Comparison of ENCODE assay signal across 19 cellular contexts in the genomic region with DNA sequence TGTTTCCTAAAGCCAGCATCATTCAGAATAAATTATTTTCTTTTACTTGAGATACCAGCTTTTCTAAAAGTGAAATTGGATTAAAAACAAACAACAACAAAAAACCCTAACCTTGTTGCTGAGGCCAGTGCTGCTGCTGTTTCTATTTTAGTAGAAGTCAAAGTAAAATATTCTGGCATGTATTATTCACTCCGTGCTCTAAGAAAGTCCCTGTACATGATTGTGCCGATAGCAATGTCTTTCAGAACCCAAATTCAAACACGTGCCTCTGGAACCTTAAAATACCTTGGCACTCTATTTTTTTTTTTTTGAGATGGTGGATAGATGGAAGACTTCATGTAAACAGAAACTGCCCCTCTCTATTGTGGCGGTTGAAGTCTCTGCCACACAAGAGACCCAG.
"Had no signal": no experiment of that assay in that cellular context is flagged by ENCODE, and none has a peak within 500 bp of the region (broad histone marks: within the 10 kb centered on the region; RNA-seq: fewer than 3 reads in every experiment).

No MANE protein-coding gene starts in this region.

- H3K27ac Mint-ChIP-seq: activated CD4-positive, alpha-beta T cell treated with anti-CD3 and anti-CD28 coated beads for 36 hours; activated naive CD4-positive, alpha-beta T cell treated with anti-CD3 and anti-CD28 coated beads, Interleukin-2, amount 50 U/mL, for 72 hours; natural killer cell had no signal

- H3K4me1 ChIP-seq: pancreas had no signal

- H3K27me3 ChIP-seq: body of pancreas, esophagus muscularis mucosa, pancreas, upper lobe of left lung had no signal

- H3K4me1 Mint-ChIP-seq: central memory CD8-positive, alpha-beta T cell; natural killer cell had no signal

- H3K4me3 Mint-ChIP-seq: activated CD4-positive, alpha-beta T cell treated with anti-CD3 and anti-CD28 coated beads for 36 hours; central memory CD8-positive, alpha-beta T cell; natural killer cell; stimulated activated naive CD8-positive, alpha-beta T cell treated with anti-CD3 and anti-CD28 coated beads, Interleukin-15, amount 100 ng/mL, for 72 hours had no signal

- H3K36me3 ChIP-seq: pancreas, WERI-Rb-1 had no signal

- H3K27me3 Mint-ChIP-seq: stimulated activated naive CD8-positive, alpha-beta T cell treated with anti-CD3 and anti-CD28 coated beads, Interleukin-15, amount 100 ng/mL, for 72 hours had no signal

- H3K27ac ChIP-seq: body of pancreas, pancreas, WERI-Rb-1 had no signal

- H3K9me3 ChIP-seq: pancreas had no signal

- DNase-seq: activated CD4-positive, alpha-beta T cell treated with anti-CD3 and anti-CD28 coated beads for 36 hours; activated CD4-positive, alpha-beta T cell treated with anti-CD3 and anti-CD28 coated beads, Interleukin-2, amount 50 U/mL, for 48 hours; activated gamma-delta T cell treated with Interleukin-2 at 50 U/mL for 16 hours; amniotic stem cell; body of pancreas; cortex of kidney; foreskin fibroblast; hippocampal formation; mesendoderm; natural killer cell; pancreas; stimulated activated CD4-positive, alpha-beta T cell treated with anti-CD3 and anti-CD28 coated beads, Interleukin-2, amount 100 ng/mL, for 48 hours; stimulated activated naive CD8-positive, alpha-beta T cell treated with anti-CD3 and anti-CD28 coated beads, Interleukin-15, amount 100 ng/mL, for 72 hours; SW 1271; upper lobe of left lung; WERI-Rb-1 had no signal

- H3K4me3 ChIP-seq: body of pancreas, esophagus muscularis mucosa, pancreas, upper lobe of left lung had no signal

- ATAC-seq: activated CD4-positive, alpha-beta T cell treated with anti-CD3 and anti-CD28 coated beads for 36 hours; activated naive CD4-positive, alpha-beta T cell treated with anti-CD3 and anti-CD28 coated beads, Interleukin-2, amount 50 U/mL, for 72 hours; body of pancreas; natural killer cell; pancreas; stimulated activated naive CD8-positive, alpha-beta T cell treated with anti-CD3 and anti-CD28 coated beads, Interleukin-15, amount 100 ng/mL, for 72 hours had no signal
